ENCODE assay signal across 8 cellular contexts in genomic region chr1:18923721-18924610, GRCh38. TPM values are rescaled to one million over a fixed set of nuclear protein-coding genes. Genes with fewer than 3 reads are reported as not detected.
DNase-seq lines count a peak whose midpoint lies in the region; ATAC-seq, FAIRE-seq and TF ChIP-seq lines count a peak whose summit lies in the region.

No MANE protein-coding gene starts in this region.

- H3K9me3 ChIP-seq in AG04450 (ENCODE audit: control insufficient read depth, insufficient read depth, low read length): no peaks in the 10 kb centered on the region; the same call in 1 of the 2 replicates
- H3K9me3 ChIP-seq in Loucy (ENCODE audit: insufficient read depth, low read depth, low read length): no peaks in the 10 kb centered on the region
- H3K9me3 ChIP-seq in mesenchymal stem cell (ENCODE audit: control insufficient read depth, low read length): no peaks in the 10 kb centered on the region

- H3K4me2 ChIP-seq in Loucy (ENCODE audit: low read depth, low read length, poor library complexity, severe bottlenecking) (peak overlapping the region; percentile 55), mesenchymal stem cell (ENCODE audit: low read length, poor library complexity, severe bottlenecking) (peak overlapping the region; percentile 33)

- H2BK5ac ChIP-seq in mesenchymal stem cell (ENCODE audit: low read depth, low read length, poor library complexity, severe bottlenecking): no peak overlapping the region

- no peaks in the 10 kb centered on the region for H4K20me1 ChIP-seq in Loucy (ENCODE audit: insufficient read depth, low read length, poor library complexity, severe bottlenecking)

- H3K79me2 ChIP-seq in Loucy (ENCODE audit: insufficient read depth, low read length): peaks cover 71% of the 10 kb centered on the region

- H3K4me1 ChIP-seq in Loucy (ENCODE audit: insufficient read depth, low read length, poor library complexity, severe bottlenecking) (peaks cover 60% of the 10 kb centered on the region), mesenchymal stem cell (ENCODE audit: control insufficient read depth, insufficient read depth, low read depth, low read length) (peaks cover 58% of the 10 kb centered on the region)

- H3K23ac ChIP-seq in mesenchymal stem cell (ENCODE audit: low read length in 2 of 2): no peak overlapping the region

- CTCF ChIA-PET in AG04450 (lab: Charles Lee): interaction anchor here (1.4 to 5.2 kb wide), 3 partner anchors 11 to 17 kb away, joined by 3 to 60 read pairs (median 13); no protein-coding TSS in a partner anchor

- H3K14ac ChIP-seq in mesenchymal stem cell (ENCODE audit: low read length in 2 of 2): peak overlapping the region in 1 of 2 experiments; percentile 73

- no peaks in the 10 kb centered on the region for H3K27me3 ChIP-seq in AG04450 (ENCODE audit: control insufficient read depth, insufficient read depth, low read length)
- no peaks in the 10 kb centered on the region for H3K27me3 ChIP-seq in Loucy (ENCODE audit: insufficient read depth, low read length, poor library complexity, severe bottlenecking)
- no peaks in the 10 kb centered on the region for H3K27me3 ChIP-seq in mesenchymal stem cell (ENCODE audit: control insufficient read depth in 1 of 2, insufficient read depth in 1 of 2, low read length in 2 of 2)

- H3K4me3 ChIP-seq in AG04450 (ENCODE audit: low read depth, low read length): no peak overlapping the region
- H3K4me3 ChIP-seq in Loucy (ENCODE audit: low read length, poor library complexity, severe bottlenecking): peak overlapping the region; percentile 57
- no peak overlapping the region for H3K4me3 ChIP-seq in mesenchymal stem cell (ENCODE audit: insufficient read depth in 1 of 2, low read depth in 1 of 2, low read length in 2 of 2)

- no peak for FAIRE-seq in GM12891 (lab: Jason Lieb, UNC)

- H2BK15ac ChIP-seq in mesenchymal stem cell (ENCODE audit: low read depth, poor library complexity, severe bottlenecking): peak overlapping the region; percentile 29

- no peak for TF ChIP-seq POLR2A in GM12891 (IDR thresholded peaks at IDR 0.05; ENCODE audit: low read depth, low read length)

- peak overlapping the region; percentile 64 to 85 for H2BK12ac ChIP-seq in mesenchymal stem cell (ENCODE audit: low read length in 2 of 2)

- H4K91ac ChIP-seq in mesenchymal stem cell (ENCODE audit: low read length): peak overlapping the region; percentile 74

- H4K8ac ChIP-seq in mesenchymal stem cell (ENCODE audit: low read length): peak overlapping the region; percentile 89

- peak overlapping the region in 1 of 2 experiments; percentile 85 for H3K4ac ChIP-seq in mesenchymal stem cell (ENCODE audit: low read depth in 1 of 2, low read length in 2 of 2)

- 46% methylated on average over 19 of the region's 21 CpGs for WGBS in mesenchymal stem cell

- DNase-seq in AG04450 (ENCODE audit: low read depth, low spot score) (no peak), mesenchymal stem cell (no peak), GM12891 (ENCODE audit: insufficient read length, low spot score) (no peak), dedifferentiated amniotic fluid mesenchymal stem cell (ENCODE audit: extremely low spot score) (no peak), foreskin melanocyte (no peak)

- H2AFZ ChIP-seq in Loucy (ENCODE audit: low read length): no peak overlapping the region
- peak overlapping the region; percentile 15 for H2AFZ ChIP-seq in mesenchymal stem cell (ENCODE audit: low read depth, low read length)

- 0 out of 2 replicates have a peak, but pooled peaks cover 14% of the 10 kb centered on the region for H3F3A ChIP-seq in Loucy (ENCODE audit: low read depth)

- peak overlapping the region; percentile 29 for H2BK120ac ChIP-seq in mesenchymal stem cell (ENCODE audit: low read depth, low read length)

- POLR2A ChIA-PET in AG04450 (lab: Yijun Ruan, JAX): interaction anchor here (0.6 to 1.2 kb wide), 2 partner anchors 16 to 21 kb away, joined by 3 read pairs; partner anchors contain the start of gene ALDH4A1

- no peak for ATAC-seq in GM19395 (IDR thresholded peaks at IDR 0.05; ENCODE audit: unreplicated experiment)

- no peaks in the 10 kb centered on the region for H3K9me2 ChIP-seq in Loucy (replicated peaks; ENCODE audit: low read depth, low read length)

- H3K18ac ChIP-seq in mesenchymal stem cell (ENCODE audit: low read depth in 1 of 2, low read length in 2 of 2): peak overlapping the region; percentile 75 to 88

- peak overlapping the region; percentile 15 for H2AK5ac ChIP-seq in mesenchymal stem cell (ENCODE audit: low read length, severe bottlenecking)

- H3K9ac ChIP-seq in Loucy (ENCODE audit: low read depth, low read length, poor library complexity, severe bottlenecking): peak overlapping the region; percentile 54
- peak overlapping the region; percentile 36 for H3K9ac ChIP-seq in mesenchymal stem cell (ENCODE audit: low read length)

- H3K36me3 ChIP-seq in Loucy (ENCODE audit: insufficient read depth, low read length) (peaks cover 20% of the 10 kb centered on the region; the same call in 1 of the 2 replicates), mesenchymal stem cell (ENCODE audit: control insufficient read depth in 1 of 2, insufficient read depth in 2 of 2, low read depth in 1 of 2, low read length in 2 of 2) (peaks cover 5 to 18% of the 10 kb centered on the region in 2 experiments)

- peaks cover 13% of the 10 kb centered on the region for H3K79me1 ChIP-seq in mesenchymal stem cell (replicated peaks; ENCODE audit: low read length, poor library complexity, severe bottlenecking)

- H3K27ac ChIP-seq in AG04450 (ENCODE audit: low read depth, low read length): peak overlapping the region; percentile 47
- peak overlapping the region; percentile 97 for H3K27ac ChIP-seq in angular gyrus (ENCODE audit: low read depth, low read length)
- peak overlapping the region; percentile 36 for H3K27ac ChIP-seq in mesenchymal stem cell (ENCODE audit: low read length, poor library complexity, severe bottlenecking)

- TF ChIP-seq CTCF in AG04450 (IDR thresholded peaks at IDR 0.05; ENCODE audit: low read depth, low read length) (no peak), Loucy (conservative IDR thresholded peaks at IDR 0.05; ENCODE audit: low read length) (no peak)

TF ChIP-seq in GM12891, 5 proteins besides CTCF, POLR2A, EP300 and RAD21:
- TF ChIP-seq SPI1 (IDR thresholded peaks at IDR 0.05; ENCODE audit: low read depth, low read length): no peak
- TF ChIP-seq POU2F2 (IDR thresholded peaks at IDR 0.05; ENCODE audit: low read depth, low read length): no peak
- TF ChIP-seq PAX5 (IDR thresholded peaks at IDR 0.05; ENCODE audit: insufficient read depth, low read length, severe bottlenecking): no peak
- no peak for TF ChIP-seq POLR2AphosphoS5 (IDR thresholded peaks at IDR 0.05; ENCODE audit: low read depth, low read length)
- no peak for TF ChIP-seq TAF1 (IDR thresholded peaks at IDR 0.05; ENCODE audit: low read depth, low read length)

RNA-seq across cellular contexts. Expression of gene ALDH4A1, which starts 21.6 kb away (rescaled TPM):
- 8.8 and 14.7 TPM in 2 replicates for polyA plus RNA-seq in AG04450 (2011; rRNA removed)
- polyA minus RNA-seq in AG04450 (2011; rRNA and poly(A)+ RNA removed): 8.3 and 10.4 TPM in 2 replicates
- polyA plus RNA-seq in mesenchymal stem cell (2013, experiment 1 of 2): 7.7 TPM
- polyA plus RNA-seq in mesenchymal stem cell (2013, experiment 2 of 2): 7.8 TPM
- 8.5 TPM for polyA plus RNA-seq in GM12891 (2012; ENCODE audit: low read depth, missing spikeins)

RNA-seq across cellular contexts. Expression of gene IFFO2, which starts 32.5 kb away (rescaled TPM):
- 6.8 and 7.8 TPM in 2 replicates for polyA plus RNA-seq in AG04450 (2011; rRNA removed)
- polyA minus RNA-seq in AG04450 (2011; rRNA and poly(A)+ RNA removed): 13.7 and 15.2 TPM in 2 replicates
- 8.7 TPM for polyA plus RNA-seq in mesenchymal stem cell (2013, experiment 1 of 2)
- 8.3 TPM for polyA plus RNA-seq in mesenchymal stem cell (2013, experiment 2 of 2)
- polyA plus RNA-seq in GM12891 (2012; ENCODE audit: low read depth, missing spikeins): 8.1 TPM

Comparison
In these comparisons a context has a peak if more than half of its experiments do, and no peak if none do; other contexts are left out.
1. H3K27ac ChIP-seq: peak in every context shown above with its lines; median percentile 97 in angular gyrus; 47 in AG04450; 36 in mesenchymal stem cell.